In the genomic region with DNA sequence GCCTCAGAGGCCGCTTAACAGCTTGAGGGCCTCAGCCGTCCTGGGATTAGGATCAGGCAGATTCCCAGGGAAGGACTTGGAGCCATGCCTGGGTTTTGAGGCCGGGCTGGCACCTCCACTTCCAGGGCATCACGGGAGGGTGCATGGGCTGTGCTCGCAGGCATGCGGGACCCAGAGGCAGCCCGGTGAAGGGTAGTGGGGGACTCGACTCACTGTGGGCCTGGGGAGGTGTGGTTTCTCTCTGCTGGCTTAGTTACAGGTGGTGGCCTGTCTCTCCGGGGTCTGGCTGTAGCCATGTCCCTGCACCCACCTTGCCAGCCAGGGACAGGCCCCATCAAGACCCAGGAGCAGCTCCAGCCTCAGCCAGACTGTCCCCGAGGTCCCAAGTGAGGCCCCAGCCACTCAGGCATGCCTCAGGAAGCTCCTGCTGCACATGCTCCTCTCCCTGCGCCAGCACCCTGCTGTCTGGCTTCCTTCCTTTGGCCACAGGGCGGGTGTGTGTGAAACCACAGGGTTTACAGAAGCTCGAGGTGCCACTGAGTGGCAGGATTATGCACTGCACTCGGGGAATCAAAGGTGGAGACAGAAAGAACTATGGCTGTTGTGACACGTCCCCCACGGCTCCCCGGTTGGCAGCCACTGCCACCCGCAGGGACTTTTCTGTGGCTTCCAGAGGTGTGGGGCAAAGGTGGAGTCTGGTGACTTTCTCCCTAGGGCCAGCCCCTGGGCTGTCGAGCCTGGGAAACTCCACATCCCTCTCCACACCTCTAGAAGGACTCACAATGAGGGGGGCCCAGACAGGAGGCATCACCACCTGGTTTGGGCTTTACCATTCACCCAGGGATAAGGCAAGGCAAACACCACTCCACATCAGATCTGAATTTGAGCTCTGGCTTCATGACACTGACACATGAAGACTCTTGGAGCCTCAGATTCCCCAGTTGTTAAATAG, we compare ENCODE assay signal across 8 cellular contexts. TPM values are rescaled to one million over a fixed set of nuclear protein-coding genes. Genes with fewer than 3 reads are reported as not detected.
DNase-seq lines count a peak whose midpoint lies in the region; ATAC-seq and TF ChIP-seq lines count a peak whose summit lies in the region.

No MANE protein-coding gene starts in this region.

- H3K27ac ChIP-seq in AG04450 (ENCODE audit: low read depth, low read length) (no peak overlapping the region), VCaP (peak overlapping the region; percentile 62)

- H3K27me3 ChIP-seq in AG04450 (ENCODE audit: control insufficient read depth, insufficient read depth, low read length): peaks cover 20% of the 10 kb centered on the region

- DNase-seq in AG04450 (ENCODE audit: low read depth, low spot score) (peak; percentile 26), NCI-H2171 (lab: John Stamatoyannopoulos, UW) (peak; percentile 78), brain pericyte (ENCODE audit: low read depth, low spot score) (peak; percentile 20), inferior parietal cortex (ENCODE audit: extremely low spot score) (peak; percentile 79)
- DNase-seq in stimulated activated CD4-positive, alpha-beta T cell treated with anti-CD3 and anti-CD28 coated beads, Interleukin-15, amount 100 ng/mL, for 24 hours: peak; percentile 88

- TF ChIP-seq CTCF in AG04450 (IDR thresholded peaks at IDR 0.05; ENCODE audit: low read depth, low read length): peak; percentile 53
- peak; percentile 89 for TF ChIP-seq CTCF in VCaP (conservative IDR thresholded peaks at IDR 0.05)

- no peak overlapping the region for H3K4me3 ChIP-seq in AG04450 (ENCODE audit: low read depth, low read length)

- H3K9me3 ChIP-seq in AG04450 (ENCODE audit: control insufficient read depth, insufficient read depth, low read length): no peaks in the 10 kb centered on the region

- POLR2A ChIA-PET in AG04450 (lab: Yijun Ruan, JAX): no interaction called here

- CTCF ChIA-PET in AG04450 (lab: Charles Lee): interaction anchor here (0.6 to 3.9 kb wide), 3 partner anchors 8 to 200 kb away, joined by 3 to 30 read pairs (median 3); no protein-coding TSS in a partner anchor

- ATAC-seq in GM18867 (IDR thresholded peaks at IDR 0.05; ENCODE audit: unreplicated experiment) (peak; percentile 98), HG03097 (IDR thresholded peaks at IDR 0.05; ENCODE audit: low FRiP score, unreplicated experiment) (peak; percentile 92)

RNA-seq across cellular contexts. Expression of gene GOLGA7B, which starts 19.7 kb away (rescaled TPM):
- polyA plus RNA-seq in AG04450 (2011; rRNA removed): not detected in 2 replicates
- polyA minus RNA-seq in AG04450 (2011; rRNA and poly(A)+ RNA removed): not detected in 2 replicates

Comparison
In these comparisons a context has a peak if more than half of its experiments do, and no peak if none do; other contexts are left out.
1. DNase-seq: peak in every context shown above with its lines; median percentile 88 in stimulated activated CD4-positive, alpha-beta T cell treated with anti-CD3 and anti-CD28 coated beads, Interleukin-15, amount 100 ng/mL, for 24 hours; 79 in inferior parietal cortex; 78 in NCI-H2171; 26 in AG04450; 20 in brain pericyte.